Comparison of ENCODE assay signal across 1 cellular context in the genomic region with DNA sequence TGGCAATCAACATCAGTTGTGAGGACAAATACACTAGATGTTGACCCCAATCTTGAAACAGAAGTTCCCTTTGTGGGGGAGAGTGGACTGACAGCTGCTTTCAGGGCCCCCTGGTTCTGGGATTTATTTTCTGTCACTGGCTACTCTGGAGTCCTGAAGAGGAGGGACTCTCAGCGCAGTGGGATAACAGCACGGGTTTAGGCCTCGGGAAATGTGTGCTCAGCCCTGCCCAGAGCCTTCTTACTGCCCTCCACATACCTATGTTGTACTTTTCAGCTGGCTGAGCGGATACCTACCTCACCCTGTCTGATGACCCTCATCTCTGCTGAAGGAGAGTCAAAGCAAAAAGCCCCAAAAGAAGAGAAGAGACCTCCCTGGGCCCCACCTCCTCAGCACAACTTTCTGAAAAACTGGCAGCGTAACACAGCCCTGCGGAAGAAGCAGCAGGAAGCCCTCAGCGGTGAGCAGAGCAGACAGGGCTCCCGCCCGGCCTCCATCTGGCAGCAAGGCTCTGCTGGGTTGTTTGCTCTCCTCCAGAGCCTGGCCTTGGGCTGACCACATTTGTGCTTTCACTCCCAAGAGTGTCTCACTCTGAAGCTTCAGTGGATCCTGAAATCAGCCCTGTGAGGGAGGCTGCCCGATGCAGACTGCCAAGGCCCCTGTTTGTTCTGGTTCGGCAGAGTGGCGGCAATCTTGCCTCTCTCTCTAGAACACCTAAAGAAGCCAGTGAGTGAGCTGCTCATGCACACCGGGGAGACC.
TF ChIP-seq lines count a peak whose summit lies in the region.

No MANE protein-coding gene starts in this region.

TF ChIP-seq in HepG2, 621 proteins besides CTCF, POLR2A, EP300 and RAD21 (continued from another document and continues in another):
- TF ChIP-seq, protein P1, sequence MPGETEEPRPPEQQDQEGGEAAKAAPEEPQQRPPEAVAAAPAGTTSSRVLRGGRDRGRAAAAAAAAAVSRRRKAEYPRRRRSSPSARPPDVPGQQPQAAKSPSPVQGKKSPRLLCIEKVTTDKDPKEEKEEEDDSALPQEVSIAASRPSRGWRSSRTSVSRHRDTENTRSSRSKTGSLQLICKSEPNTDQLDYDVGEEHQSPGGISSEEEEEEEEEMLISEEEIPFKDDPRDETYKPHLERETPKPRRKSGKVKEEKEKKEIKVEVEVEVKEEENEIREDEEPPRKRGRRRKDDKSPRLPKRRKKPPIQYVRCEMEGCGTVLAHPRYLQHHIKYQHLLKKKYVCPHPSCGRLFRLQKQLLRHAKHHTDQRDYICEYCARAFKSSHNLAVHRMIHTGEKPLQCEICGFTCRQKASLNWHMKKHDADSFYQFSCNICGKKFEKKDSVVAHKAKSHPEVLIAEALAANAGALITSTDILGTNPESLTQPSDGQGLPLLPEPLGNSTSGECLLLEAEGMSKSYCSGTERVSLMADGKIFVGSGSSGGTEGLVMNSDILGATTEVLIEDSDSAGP (CRISPR knock-in tag; IDR thresholded peaks at IDR 0.05; ENCODE audit: borderline replicate concordance): peak; percentile 24; the same call in 1 of the 2 replicates
- TF ChIP-seq ZNF567 (CRISPR knock-in tag; IDR thresholded peaks at IDR 0.05; ENCODE audit: borderline replicate concordance) (peak; percentile 61; the same call in 1 of the 2 replicates), NCOA1 (CRISPR knock-in tag; IDR thresholded peaks at IDR 0.05) (no peak), DNMT1 (CRISPR knock-in tag; IDR thresholded peaks at IDR 0.05) (0 out of 2 replicates have a peak, but pooled peaks have one; percentile 63), MXD1 (CRISPR knock-in tag; IDR thresholded peaks at IDR 0.05) (peak; percentile 49; the same call in 1 of the 2 replicates), SOX13 (IDR thresholded peaks at IDR 0.05) (no peak), SOX13 (CRISPR knock-in tag; conservative IDR thresholded peaks at IDR 0.05 in 1 of 2, IDR thresholded peaks at IDR 0.05 in 1 of 2) (peak in 1 of 2 experiments; percentile 12; a peak in 1 of 4 replicates), SNAPC2 (CRISPR knock-in tag; IDR thresholded peaks at IDR 0.05) (peak; percentile 63; the same call in 1 of the 2 replicates), ATF7-NPFF (CRISPR knock-in tag; IDR thresholded peaks at IDR 0.05; ENCODE audit: low read depth) (0 out of 2 replicates have a peak, but pooled peaks have one; percentile 10), ETV5 (CRISPR knock-in tag; IDR thresholded peaks at IDR 0.05; ENCODE audit: borderline replicate concordance) (0 out of 2 replicates have a peak, but pooled peaks have one; percentile 10), SPEN (CRISPR knock-in tag; IDR thresholded peaks at IDR 0.05; ENCODE audit: low read depth) (0 out of 2 replicates have a peak, but pooled peaks have one; percentile 49), FOXA3 (CRISPR knock-in tag; IDR thresholded peaks at IDR 0.05) (0 out of 2 replicates have a peak, but pooled peaks have one; percentile 12), ZNF775 (CRISPR knock-in tag; IDR thresholded peaks at IDR 0.05; ENCODE audit: borderline replicate concordance) (no peak), ZNF724P (CRISPR knock-in tag; IDR thresholded peaks at IDR 0.05; ENCODE audit: borderline replicate concordance) (peak; percentile 16; the same call in 1 of the 2 replicates), ZBTB42 (CRISPR knock-in tag; IDR thresholded peaks at IDR 0.05) (peak; percentile 69; the same call in 1 of the 2 replicates), ZNF562 (CRISPR knock-in tag; IDR thresholded peaks at IDR 0.05; ENCODE audit: borderline replicate concordance) (no peak), CCDC6 (CRISPR knock-in tag; IDR thresholded peaks at IDR 0.05) (peak; percentile 76; the same call in 1 of the 2 replicates), ZNF292 (CRISPR knock-in tag; IDR thresholded peaks at IDR 0.05; ENCODE audit: borderline replicate concordance, low read depth) (peak; percentile 92), NFATC3 (CRISPR knock-in tag; IDR thresholded peaks at IDR 0.05) (no peak), SALL2 (CRISPR knock-in tag; IDR thresholded peaks at IDR 0.05) (0 out of 2 replicates have a peak, but pooled peaks have one; percentile 15), KDM3A (CRISPR knock-in tag; IDR thresholded peaks at IDR 0.05; ENCODE audit: low read depth) (peak; percentile 16; the same call in 1 of the 2 replicates)
- TF ChIP-seq, protein P2, sequence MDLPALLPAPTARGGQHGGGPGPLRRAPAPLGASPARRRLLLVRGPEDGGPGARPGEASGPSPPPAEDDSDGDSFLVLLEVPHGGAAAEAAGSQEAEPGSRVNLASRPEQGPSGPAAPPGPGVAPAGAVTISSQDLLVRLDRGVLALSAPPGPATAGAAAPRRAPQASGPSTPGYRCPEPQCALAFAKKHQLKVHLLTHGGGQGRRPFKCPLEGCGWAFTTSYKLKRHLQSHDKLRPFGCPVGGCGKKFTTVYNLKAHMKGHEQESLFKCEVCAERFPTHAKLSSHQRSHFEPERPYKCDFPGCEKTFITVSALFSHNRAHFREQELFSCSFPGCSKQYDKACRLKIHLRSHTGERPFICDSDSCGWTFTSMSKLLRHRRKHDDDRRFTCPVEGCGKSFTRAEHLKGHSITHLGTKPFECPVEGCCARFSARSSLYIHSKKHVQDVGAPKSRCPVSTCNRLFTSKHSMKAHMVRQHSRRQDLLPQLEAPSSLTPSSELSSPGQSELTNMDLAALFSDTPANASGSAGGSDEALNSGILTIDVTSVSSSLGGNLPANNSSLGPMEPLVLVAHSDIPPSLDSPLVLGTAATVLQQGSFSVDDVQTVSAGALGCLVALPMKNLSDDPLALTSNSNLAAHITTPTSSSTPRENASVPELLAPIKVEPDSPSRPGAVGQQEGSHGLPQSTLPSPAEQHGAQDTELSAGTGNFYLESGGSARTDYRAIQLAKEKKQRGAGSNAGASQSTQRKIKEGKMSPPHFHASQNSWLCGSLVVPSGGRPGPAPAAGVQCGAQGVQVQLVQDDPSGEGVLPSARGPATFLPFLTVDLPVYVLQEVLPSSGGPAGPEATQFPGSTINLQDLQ (CRISPR knock-in tag; IDR thresholded peaks at IDR 0.05): peak; percentile 45; the same call in 1 of the 2 replicates
- TF ChIP-seq, protein P3, sequence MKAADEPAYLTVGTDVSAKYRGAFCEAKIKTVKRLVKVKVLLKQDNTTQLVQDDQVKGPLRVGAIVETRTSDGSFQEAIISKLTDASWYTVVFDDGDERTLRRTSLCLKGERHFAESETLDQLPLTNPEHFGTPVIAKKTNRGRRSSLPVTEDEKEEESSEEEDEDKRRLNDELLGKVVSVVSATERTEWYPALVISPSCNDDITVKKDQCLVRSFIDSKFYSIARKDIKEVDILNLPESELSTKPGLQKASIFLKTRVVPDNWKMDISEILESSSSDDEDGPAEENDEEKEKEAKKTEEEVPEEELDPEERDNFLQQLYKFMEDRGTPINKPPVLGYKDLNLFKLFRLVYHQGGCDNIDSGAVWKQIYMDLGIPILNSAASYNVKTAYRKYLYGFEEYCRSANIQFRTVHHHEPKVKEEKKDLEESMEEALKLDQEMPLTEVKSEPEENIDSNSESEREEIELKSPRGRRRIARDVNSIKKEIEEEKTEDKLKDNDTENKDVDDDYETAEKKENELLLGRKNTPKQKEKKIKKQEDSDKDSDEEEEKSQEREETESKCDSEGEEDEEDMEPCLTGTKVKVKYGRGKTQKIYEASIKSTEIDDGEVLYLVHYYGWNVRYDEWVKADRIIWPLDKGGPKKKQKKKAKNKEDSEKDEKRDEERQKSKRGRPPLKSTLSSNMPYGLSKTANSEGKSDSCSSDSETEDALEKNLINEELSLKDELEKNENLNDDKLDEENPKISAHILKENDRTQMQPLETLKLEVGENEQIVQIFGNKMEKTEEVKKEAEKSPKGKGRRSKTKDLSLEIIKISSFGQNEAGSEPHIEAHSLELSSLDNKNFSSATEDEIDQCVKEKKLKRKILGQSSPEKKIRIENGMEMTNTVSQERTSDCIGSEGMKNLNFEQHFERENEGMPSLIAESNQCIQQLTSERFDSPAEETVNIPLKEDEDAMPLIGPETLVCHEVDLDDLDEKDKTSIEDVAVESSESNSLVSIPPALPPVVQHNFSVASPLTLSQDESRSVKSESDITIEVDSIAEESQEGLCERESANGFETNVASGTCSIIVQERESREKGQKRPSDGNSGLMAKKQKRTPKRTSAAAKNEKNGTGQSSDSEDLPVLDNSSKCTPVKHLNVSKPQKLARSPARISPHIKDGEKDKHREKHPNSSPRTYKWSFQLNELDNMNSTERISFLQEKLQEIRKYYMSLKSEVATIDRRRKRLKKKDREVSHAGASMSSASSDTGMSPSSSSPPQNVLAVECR (CRISPR knock-in tag; IDR thresholded peaks at IDR 0.05; ENCODE audit: borderline replicate concordance): peak; percentile 42; the same call in 1 of the 2 replicates
- TF ChIP-seq, protein P4, sequence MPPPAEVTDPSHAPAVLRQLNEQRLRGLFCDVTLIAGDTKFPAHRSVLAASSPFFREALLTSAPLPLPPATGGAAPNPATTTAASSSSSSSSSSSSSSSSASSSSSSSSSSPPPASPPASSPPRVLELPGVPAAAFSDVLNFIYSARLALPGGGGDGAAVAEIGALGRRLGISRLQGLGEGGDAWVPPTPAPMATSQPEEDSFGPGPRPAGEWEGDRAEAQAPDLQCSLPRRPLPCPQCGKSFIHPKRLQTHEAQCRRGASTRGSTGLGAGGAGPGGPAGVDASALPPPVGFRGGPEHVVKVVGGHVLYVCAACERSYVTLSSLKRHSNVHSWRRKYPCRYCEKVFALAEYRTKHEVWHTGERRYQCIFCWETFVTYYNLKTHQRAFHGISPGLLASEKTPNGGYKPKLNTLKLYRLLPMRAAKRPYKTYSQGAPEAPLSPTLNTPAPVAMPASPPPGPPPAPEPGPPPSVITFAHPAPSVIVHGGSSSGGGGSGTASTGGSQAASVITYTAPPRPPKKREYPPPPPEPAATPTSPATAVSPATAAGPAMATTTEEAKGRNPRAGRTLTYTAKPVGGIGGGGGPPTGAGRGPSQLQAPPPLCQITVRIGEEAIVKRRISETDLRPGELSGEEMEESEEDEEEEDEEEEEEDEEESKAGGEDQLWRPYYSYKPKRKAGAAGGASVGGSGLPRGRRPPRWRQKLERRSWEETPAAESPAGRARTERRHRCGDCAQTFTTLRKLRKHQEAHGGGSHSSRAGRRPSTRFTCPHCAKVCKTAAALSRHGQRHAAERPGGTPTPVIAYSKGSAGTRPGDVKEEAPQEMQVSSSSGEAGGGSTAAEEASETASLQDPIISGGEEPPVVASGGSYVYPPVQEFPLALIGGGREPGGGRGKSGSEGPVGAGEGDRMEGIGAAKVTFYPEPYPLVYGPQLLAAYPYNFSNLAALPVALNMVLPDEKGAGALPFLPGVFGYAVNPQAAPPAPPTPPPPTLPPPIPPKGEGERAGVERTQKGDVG (CRISPR knock-in tag; IDR thresholded peaks at IDR 0.05; ENCODE audit: borderline replicate concordance): 0 out of 2 replicates have a peak, but pooled peaks have one; percentile 6
- TF ChIP-seq, protein P5, sequence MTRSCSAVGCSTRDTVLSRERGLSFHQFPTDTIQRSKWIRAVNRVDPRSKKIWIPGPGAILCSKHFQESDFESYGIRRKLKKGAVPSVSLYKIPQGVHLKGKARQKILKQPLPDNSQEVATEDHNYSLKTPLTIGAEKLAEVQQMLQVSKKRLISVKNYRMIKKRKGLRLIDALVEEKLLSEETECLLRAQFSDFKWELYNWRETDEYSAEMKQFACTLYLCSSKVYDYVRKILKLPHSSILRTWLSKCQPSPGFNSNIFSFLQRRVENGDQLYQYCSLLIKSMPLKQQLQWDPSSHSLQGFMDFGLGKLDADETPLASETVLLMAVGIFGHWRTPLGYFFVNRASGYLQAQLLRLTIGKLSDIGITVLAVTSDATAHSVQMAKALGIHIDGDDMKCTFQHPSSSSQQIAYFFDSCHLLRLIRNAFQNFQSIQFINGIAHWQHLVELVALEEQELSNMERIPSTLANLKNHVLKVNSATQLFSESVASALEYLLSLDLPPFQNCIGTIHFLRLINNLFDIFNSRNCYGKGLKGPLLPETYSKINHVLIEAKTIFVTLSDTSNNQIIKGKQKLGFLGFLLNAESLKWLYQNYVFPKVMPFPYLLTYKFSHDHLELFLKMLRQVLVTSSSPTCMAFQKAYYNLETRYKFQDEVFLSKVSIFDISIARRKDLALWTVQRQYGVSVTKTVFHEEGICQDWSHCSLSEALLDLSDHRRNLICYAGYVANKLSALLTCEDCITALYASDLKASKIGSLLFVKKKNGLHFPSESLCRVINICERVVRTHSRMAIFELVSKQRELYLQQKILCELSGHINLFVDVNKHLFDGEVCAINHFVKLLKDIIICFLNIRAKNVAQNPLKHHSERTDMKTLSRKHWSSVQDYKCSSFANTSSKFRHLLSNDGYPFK (CRISPR knock-in tag; IDR thresholded peaks at IDR 0.05; ENCODE audit: borderline replicate concordance): peak; percentile 64; the same call in 1 of the 2 replicates
- TF ChIP-seq, protein P6, sequence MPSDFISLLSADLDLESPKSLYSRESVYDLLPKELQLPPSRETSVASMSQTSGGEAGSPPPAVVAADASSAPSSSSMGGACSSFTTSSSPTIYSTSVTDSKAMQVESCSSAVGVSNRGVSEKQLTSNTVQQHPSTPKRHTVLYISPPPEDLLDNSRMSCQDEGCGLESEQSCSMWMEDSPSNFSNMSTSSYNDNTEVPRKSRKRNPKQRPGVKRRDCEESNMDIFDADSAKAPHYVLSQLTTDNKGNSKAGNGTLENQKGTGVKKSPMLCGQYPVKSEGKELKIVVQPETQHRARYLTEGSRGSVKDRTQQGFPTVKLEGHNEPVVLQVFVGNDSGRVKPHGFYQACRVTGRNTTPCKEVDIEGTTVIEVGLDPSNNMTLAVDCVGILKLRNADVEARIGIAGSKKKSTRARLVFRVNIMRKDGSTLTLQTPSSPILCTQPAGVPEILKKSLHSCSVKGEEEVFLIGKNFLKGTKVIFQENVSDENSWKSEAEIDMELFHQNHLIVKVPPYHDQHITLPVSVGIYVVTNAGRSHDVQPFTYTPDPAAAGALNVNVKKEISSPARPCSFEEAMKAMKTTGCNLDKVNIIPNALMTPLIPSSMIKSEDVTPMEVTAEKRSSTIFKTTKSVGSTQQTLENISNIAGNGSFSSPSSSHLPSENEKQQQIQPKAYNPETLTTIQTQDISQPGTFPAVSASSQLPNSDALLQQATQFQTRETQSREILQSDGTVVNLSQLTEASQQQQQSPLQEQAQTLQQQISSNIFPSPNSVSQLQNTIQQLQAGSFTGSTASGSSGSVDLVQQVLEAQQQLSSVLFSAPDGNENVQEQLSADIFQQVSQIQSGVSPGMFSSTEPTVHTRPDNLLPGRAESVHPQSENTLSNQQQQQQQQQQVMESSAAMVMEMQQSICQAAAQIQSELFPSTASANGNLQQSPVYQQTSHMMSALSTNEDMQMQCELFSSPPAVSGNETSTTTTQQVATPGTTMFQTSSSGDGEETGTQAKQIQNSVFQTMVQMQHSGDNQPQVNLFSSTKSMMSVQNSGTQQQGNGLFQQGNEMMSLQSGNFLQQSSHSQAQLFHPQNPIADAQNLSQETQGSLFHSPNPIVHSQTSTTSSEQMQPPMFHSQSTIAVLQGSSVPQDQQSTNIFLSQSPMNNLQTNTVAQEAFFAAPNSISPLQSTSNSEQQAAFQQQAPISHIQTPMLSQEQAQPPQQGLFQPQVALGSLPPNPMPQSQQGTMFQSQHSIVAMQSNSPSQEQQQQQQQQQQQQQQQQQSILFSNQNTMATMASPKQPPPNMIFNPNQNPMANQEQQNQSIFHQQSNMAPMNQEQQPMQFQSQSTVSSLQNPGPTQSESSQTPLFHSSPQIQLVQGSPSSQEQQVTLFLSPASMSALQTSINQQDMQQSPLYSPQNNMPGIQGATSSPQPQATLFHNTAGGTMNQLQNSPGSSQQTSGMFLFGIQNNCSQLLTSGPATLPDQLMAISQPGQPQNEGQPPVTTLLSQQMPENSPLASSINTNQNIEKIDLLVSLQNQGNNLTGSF (CRISPR knock-in tag; IDR thresholded peaks at IDR 0.05): no peak
